Comparison of ENCODE assay signal across 25 cellular contexts in genomic region chr5:15510092-15510491, GRCh38. TPM values are rescaled to one million over a fixed set of nuclear protein-coding genes. Genes with fewer than 3 reads are reported as not detected.
DNase-seq lines count a peak whose midpoint lies in the region; FAIRE-seq and TF ChIP-seq lines count a peak whose summit lies in the region.
"Had no signal": no experiment of that assay in that cellular context is flagged by ENCODE, and none has a peak within 500 bp of the region (broad histone marks: within the 10 kb centered on the region; RNA-seq: fewer than 3 reads in every experiment).

No MANE protein-coding gene starts in this region.

- TF ChIP-seq CTCF in choroid plexus epithelial cell (conservative IDR thresholded peaks at IDR 0.05; ENCODE audit: low read depth, low read length) (no peak), ovary (IDR thresholded peaks at IDR 0.05) (no peak)

- H3K9ac ChIP-seq in mesendoderm (ENCODE audit: low read length), result no peak overlapping the region

- H3K79me2 ChIP-seq in mesendoderm (ENCODE audit: control insufficient read depth, insufficient read depth, low read length), result peaks cover 6% of the 10 kb centered on the region

- H2AK5ac ChIP-seq in mesendoderm (ENCODE audit: low read length), result no peak overlapping the region

- no peak overlapping the region for H3K4me2 ChIP-seq in mesendoderm (ENCODE audit: low read length)
- H3K4me2 ChIP-seq: A549 had no signal

- H3K56ac ChIP-seq in mesendoderm (ENCODE audit: low read length), result no peak overlapping the region

- H3K27ac ChIP-seq in mesendoderm (ENCODE audit: low read depth, low read length) (no peak overlapping the region), ovary (no peak overlapping the region)
- H3K27ac ChIP-seq: A549, cardiac muscle cell, esophagus squamous epithelium, lower lobe of right lung, prostate gland had no signal

- H3K79me1 ChIP-seq in mesendoderm (ENCODE audit: low read length), result peaks cover 17% of the 10 kb centered on the region

- FAIRE-seq in HTR-8/SVneo (lab: Jason Lieb, UNC), result peak; percentile 20
- FAIRE-seq: A549, islet of Langerhans, TTC549 had no signal

- H3K9me3 ChIP-seq in ovary, result no peaks in the 10 kb centered on the region
- H3K9me3 ChIP-seq: A549, esophagus squamous epithelium, lower lobe of right lung, prostate gland had no signal

- intact Hi-C loops in cardiac septum (cut with DNase I) (no loop called here), ovary (cut with DNase I) (no loop called here)

- peaks cover 2% of the 10 kb centered on the region for H3K4me1 ChIP-seq in mesendoderm (ENCODE audit: control insufficient read depth, low read depth, low read length)
- H3K4me1 ChIP-seq in ovary (ENCODE audit: insufficient read depth), result peaks cover 9% of the 10 kb centered on the region
- H3K4me1 ChIP-seq: A549, prostate gland had no signal

- no peak overlapping the region for H2BK5ac ChIP-seq in mesendoderm (ENCODE audit: low read length)

- TF ChIP-seq POLR2A in ovary (IDR thresholded peaks at IDR 0.05), result no peak

- no peak overlapping the region for H3K4me3 ChIP-seq in choroid plexus epithelial cell (ENCODE audit: low read depth, low read length)
- H3K4me3 ChIP-seq in mesendoderm (ENCODE audit: low read length), result no peak overlapping the region
- H3K4me3 ChIP-seq in ovary, result no peak overlapping the region
- H3K4me3 ChIP-seq: A549, cardiac muscle cell, esophagus squamous epithelium, lower lobe of right lung, prostate gland had no signal

- H2BK120ac ChIP-seq in mesendoderm (ENCODE audit: low read depth, low read length), result no peak overlapping the region

- H4K8ac ChIP-seq in mesendoderm (ENCODE audit: low read depth, low read length), result no peak overlapping the region

- no peaks in the 10 kb centered on the region for H3K36me3 ChIP-seq in mesendoderm (ENCODE audit: control insufficient read depth, insufficient read depth, low read length)
- H3K36me3 ChIP-seq in ovary, result no peaks in the 10 kb centered on the region
- H3K36me3 ChIP-seq: cardiac muscle cell, esophagus squamous epithelium, lower lobe of right lung, prostate gland had no signal

- H3K4ac ChIP-seq in mesendoderm (ENCODE audit: low read depth, low read length), result no peak overlapping the region

- DNase-seq in AG08396 (ENCODE audit: low spot score), result peak; percentile 28
- DNase-seq in HTR-8/SVneo (ENCODE audit: insufficient read length, low spot score), result no peak
- peak; percentile 71 for DNase-seq in choroid plexus epithelial cell (ENCODE audit: low read depth)
- peak; percentile 25 for DNase-seq in mesendoderm
- no peak for DNase-seq in T-helper 2 cell
- no peak for DNase-seq in cardiac septum (ENCODE audit: low spot score)
- DNase-seq in ovary, result no peak
- DNase-seq in DMS79 (lab: John Stamatoyannopoulos, UW), result no peak
- DNase-seq: activated CD4-positive, alpha-beta T cell treated with anti-CD3 and anti-CD28 coated beads for 4 hours; activated naive CD8-positive, alpha-beta T cell treated with anti-CD3 and anti-CD28 coated beads, Interleukin-2, amount 10 ng/mL, durations not matched to agents 7 days and 5 days; CD4-positive, alpha-beta T cell; DMS153; esophagus squamous epithelium; KBM-7; lower lobe of right lung; naive thymus-derived CD8-positive, alpha-beta T cell; NCI-H2081; RPMI8226; stimulated activated CD4-positive, alpha-beta T cell treated with anti-CD3 and anti-CD28 coated beads, Interleukin-4, amount 100 ng/mL, for 4 hours had no signal

- no CpG with 5 or more reads among the region's 1 CpG for WGBS in mesendoderm (ENCODE audit: extremely low coverage, insufficient coverage, low lambda C conversion rate)
- 9 to 29% (median 16%) methylated on average over 1 of the region's 1 CpG for WGBS in ovary, 3 donors

- H3K23ac ChIP-seq in mesendoderm (ENCODE audit: low read length), result no peak overlapping the region

- no peak for TF ChIP-seq EP300 in ovary (IDR thresholded peaks at IDR 0.05)

- no peak overlapping the region for H2BK15ac ChIP-seq in mesendoderm (replicated peaks; ENCODE audit: low read depth)

- H3K27me3 ChIP-seq in mesendoderm (ENCODE audit: insufficient read depth, low read length, poor library complexity) (no peaks in the 10 kb centered on the region), ovary (no peaks in the 10 kb centered on the region)
- H3K27me3 ChIP-seq: cardiac muscle cell, esophagus squamous epithelium had no signal

- H3K18ac ChIP-seq in mesendoderm (ENCODE audit: low read length), result no peak overlapping the region

- H4K5ac ChIP-seq in mesendoderm (ENCODE audit: low read length), result no peak overlapping the region

RNA-seq across cellular contexts. Expression of gene FBXL7, which starts 10.1 kb away (rescaled TPM):
- 11.1 TPM for polyA plus RNA-seq in mesendoderm (2013, experiment 1 of 2)
- 10.9 TPM for polyA plus RNA-seq in mesendoderm (2013, experiment 2 of 2)
- total RNA-seq in cardiac septum, result 26.2 TPM
- total RNA-seq in ovary, result 10 to 100 TPM; 25.2 to 37.2 (median 29.2) TPM
- 10 to 100 TPM; 21.1 to 40.9 TPM for polyA plus RNA-seq in ovary
- total RNA-seq: activated naive CD8-positive, alpha-beta T cell treated with anti-CD3 and anti-CD28 coated beads, Interleukin-2, amount 10 ng/mL, durations not matched to agents 7 days and 5 days; activated T-helper 2 cell treated with anti-CD3 and anti-CD28 coated beads, Interferon-gamma antibody, Interleukin-2, Interleukin-4, amounts not matched to agents 10 μg/mL and 5 μg/mL and 100 μg/mL, durations not matched to agents 14 hours and 24 hours and 36 hours; CD4-positive, alpha-beta T cell; naive thymus-derived CD8-positive, alpha-beta T cell had no signal
- polyA plus RNA-seq: naive thymus-derived CD8-positive, alpha-beta T cell had no signal

Comparison
In these comparisons a context has a peak if more than half of its experiments do, and no peak if none do; other contexts are left out.
1. DNase-seq: peak in AG08396 (single experiment), choroid plexus epithelial cell (single experiment) and mesendoderm (single experiment); none in HTR-8/SVneo (single experiment), T-helper 2 cell (0 of 5), cardiac septum (single experiment), ovary (0 of 5) and DMS79 (single experiment).